Comparison of ENCODE assay signal across 1 cellular context in genomic region chr18:35024965-35025364, GRCh38.
TF ChIP-seq lines count a peak whose summit lies in the region.

No MANE protein-coding gene starts in this region.

TF ChIP-seq in HepG2, 621 proteins besides CTCF, POLR2A, EP300 and RAD21 (continued from another document):
- TF ChIP-seq ZNF280D (CRISPR knock-in tag; IDR thresholded peaks at IDR 0.05), result no peak
- TF ChIP-seq, protein P1, sequence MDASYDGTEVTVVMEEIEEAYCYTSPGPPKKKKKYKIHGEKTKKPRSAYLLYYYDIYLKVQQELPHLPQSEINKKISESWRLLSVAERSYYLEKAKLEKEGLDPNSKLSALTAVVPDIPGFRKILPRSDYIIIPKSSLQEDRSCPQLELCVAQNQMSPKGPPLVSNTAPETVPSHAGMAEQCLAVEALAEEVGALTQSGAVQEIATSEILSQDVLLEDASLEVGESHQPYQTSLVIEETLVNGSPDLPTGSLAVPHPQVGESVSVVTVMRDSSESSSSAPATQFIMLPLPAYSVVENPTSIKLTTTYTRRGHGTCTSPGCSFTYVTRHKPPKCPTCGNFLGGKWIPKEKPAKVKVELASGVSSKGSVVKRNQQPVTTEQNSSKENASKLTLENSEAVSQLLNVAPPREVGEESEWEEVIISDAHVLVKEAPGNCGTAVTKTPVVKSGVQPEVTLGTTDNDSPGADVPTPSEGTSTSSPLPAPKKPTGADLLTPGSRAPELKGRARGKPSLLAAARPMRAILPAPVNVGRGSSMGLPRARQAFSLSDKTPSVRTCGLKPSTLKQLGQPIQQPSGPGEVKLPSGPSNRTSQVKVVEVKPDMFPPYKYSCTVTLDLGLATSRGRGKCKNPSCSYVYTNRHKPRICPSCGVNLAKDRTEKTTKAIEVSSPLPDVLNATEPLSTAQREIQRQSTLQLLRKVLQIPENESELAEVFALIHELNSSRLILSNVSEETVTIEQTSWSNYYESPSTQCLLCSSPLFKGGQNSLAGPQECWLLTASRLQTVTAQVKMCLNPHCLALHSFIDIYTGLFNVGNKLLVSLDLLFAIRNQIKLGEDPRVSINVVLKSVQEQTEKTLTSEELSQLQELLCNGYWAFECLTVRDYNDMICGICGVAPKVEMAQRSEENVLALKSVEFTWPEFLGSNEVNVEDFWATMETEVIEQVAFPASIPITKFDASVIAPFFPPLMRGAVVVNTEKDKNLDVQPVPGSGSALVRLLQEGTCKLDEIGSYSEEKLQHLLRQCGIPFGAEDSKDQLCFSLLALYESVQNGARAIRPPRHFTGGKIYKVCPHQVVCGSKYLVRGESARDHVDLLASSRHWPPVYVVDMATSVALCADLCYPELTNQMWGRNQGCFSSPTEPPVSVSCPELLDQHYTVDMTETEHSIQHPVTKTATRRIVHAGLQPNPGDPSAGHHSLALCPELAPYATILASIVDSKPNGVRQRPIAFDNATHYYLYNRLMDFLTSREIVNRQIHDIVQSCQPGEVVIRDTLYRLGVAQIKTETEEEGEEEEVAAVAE (CRISPR knock-in tag; IDR thresholded peaks at IDR 0.05; ENCODE audit: borderline replicate concordance), result no peak
- TF ChIP-seq SRF (IDR thresholded peaks at IDR 0.05; ENCODE audit: low read depth, low read length), result no peak
- TF ChIP-seq ZNF446 (CRISPR knock-in tag; IDR thresholded peaks at IDR 0.05), result no peak
- TF ChIP-seq PCBP2 (optimal IDR thresholded peaks at IDR 0.05; ENCODE audit: low read depth, low read length, poor library complexity, severe bottlenecking), result no peak
- TF ChIP-seq PHF21A (CRISPR knock-in tag; IDR thresholded peaks at IDR 0.05), result no peak
- no peak for TF ChIP-seq ZNF326 (CRISPR knock-in tag; IDR thresholded peaks at IDR 0.05; ENCODE audit: borderline replicate concordance)
- no peak for TF ChIP-seq CBX5 (CRISPR knock-in tag; IDR thresholded peaks at IDR 0.05; ENCODE audit: borderline replicate concordance)
- no peak for TF ChIP-seq ZNF34 (CRISPR knock-in tag; IDR thresholded peaks at IDR 0.05; ENCODE audit: borderline replicate concordance)
- TF ChIP-seq NR1H2 (CRISPR knock-in tag; IDR thresholded peaks at IDR 0.05; ENCODE audit: borderline replicate concordance, low read depth), result no peak
- no peak for TF ChIP-seq NCOR1 (IDR thresholded peaks at IDR 0.05; ENCODE audit: borderline replicate concordance, low read length)
- TF ChIP-seq ZBTB26 (CRISPR knock-in tag; IDR thresholded peaks at IDR 0.05; ENCODE audit: borderline replicate concordance), result no peak
- TF ChIP-seq ZNF841 (CRISPR knock-in tag; IDR thresholded peaks at IDR 0.05; ENCODE audit: borderline replicate concordance), result no peak
